Comparison of ENCODE assay signal across 32 cellular contexts in the genomic region with DNA sequence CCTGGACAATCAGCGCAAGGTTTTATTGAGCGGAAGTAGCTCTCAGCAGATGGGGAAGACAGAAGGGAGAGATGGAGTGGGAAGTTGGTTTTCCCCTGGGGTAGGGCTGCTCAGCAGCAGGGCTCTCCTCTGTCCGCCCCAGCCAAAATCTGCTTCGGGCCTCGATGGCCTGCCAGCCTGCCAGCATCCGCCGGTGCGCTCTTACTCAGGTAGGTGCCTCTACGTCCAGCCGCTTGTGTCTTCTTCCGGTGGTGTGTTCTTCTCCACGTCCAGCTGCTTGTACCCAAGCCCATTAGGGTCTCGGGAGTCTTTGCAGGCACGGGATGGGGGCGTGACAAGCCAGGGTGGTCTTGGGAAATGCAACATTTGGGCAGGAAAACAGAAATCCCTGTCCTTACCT.
"Had no signal": no experiment of that assay in that cellular context is flagged by ENCODE, and none has a peak within 500 bp of the region (broad histone marks: within the 10 kb centered on the region; RNA-seq: fewer than 3 reads in every experiment).

No MANE protein-coding gene starts in this region.

- H3K27ac ChIP-seq: ascending aorta, breast epithelium, cardiac muscle cell, esophagus muscularis mucosa, foreskin keratinocyte, gastrocnemius medialis, heart right ventricle had no signal

- H3K27me3 Mint-ChIP-seq: activated CD4-positive, alpha-beta memory T cell treated with anti-CD3 and anti-CD28 coated beads for 36 hours; activated CD4-positive, alpha-beta T cell treated with anti-CD3 and anti-CD28 coated beads for 36 hours; activated CD4-positive, alpha-beta T cell treated with anti-CD3 and anti-CD28 coated beads, Interleukin-2, amount 10 ng/mL, durations not matched to agents 24 days and 14 days; activated CD8-positive, alpha-beta memory T cell treated with anti-CD3 and anti-CD28 coated beads, Interleukin-2, amount 10 ng/mL, durations not matched to agents 7 days and 5 days; activated naive CD4-positive, alpha-beta T cell treated with anti-CD3 and anti-CD28 coated beads, Interleukin-2, amount 50 U/mL, for 24 hours; activated naive CD8-positive, alpha-beta T cell treated with anti-CD3 and anti-CD28 coated beads for 36 hours; activated naive CD8-positive, alpha-beta T cell treated with anti-CD3 and anti-CD28 coated beads, Interleukin-2, amount 50 U/mL, for 24 hours; brain; central memory CD8-positive, alpha-beta T cell; effector memory CD8-positive, alpha-beta T cell had no signal

- H3K36me3 ChIP-seq: ascending aorta, breast epithelium, cardiac muscle cell, esophagus muscularis mucosa, gastrocnemius medialis, heart right ventricle had no signal

- H3K4me1 ChIP-seq: ascending aorta, breast epithelium, esophagus muscularis mucosa, foreskin keratinocyte, gastrocnemius medialis, heart right ventricle had no signal

- H3K27me3 ChIP-seq: ascending aorta, breast epithelium, cardiac muscle cell, esophagus muscularis mucosa, foreskin keratinocyte, gastrocnemius medialis, heart right ventricle had no signal

- H3K27ac Mint-ChIP-seq: activated CD4-positive, alpha-beta memory T cell treated with anti-CD3 and anti-CD28 coated beads for 36 hours; activated CD4-positive, alpha-beta T cell treated with anti-CD3 and anti-CD28 coated beads for 36 hours; activated CD4-positive, alpha-beta T cell treated with anti-CD3 and anti-CD28 coated beads, Interleukin-2, amount 10 ng/mL, durations not matched to agents 24 days and 14 days; activated CD8-positive, alpha-beta memory T cell treated with anti-CD3 and anti-CD28 coated beads, Interleukin-2, amount 10 ng/mL, durations not matched to agents 7 days and 5 days; activated CD8-positive, alpha-beta T cell treated with anti-CD3 and anti-CD28 coated beads, Interleukin-2, amount 10 ng/mL, durations not matched to agents 7 days and 5 days; activated naive CD4-positive, alpha-beta T cell treated with anti-CD3 and anti-CD28 coated beads for 36 hours; activated naive CD4-positive, alpha-beta T cell treated with anti-CD3 and anti-CD28 coated beads, Interleukin-2, amount 50 U/mL, for 24 hours; activated naive CD8-positive, alpha-beta T cell treated with anti-CD3 and anti-CD28 coated beads for 36 hours; activated naive CD8-positive, alpha-beta T cell treated with anti-CD3 and anti-CD28 coated beads, Interleukin-2, amount 50 U/mL, for 24 hours; activated T-helper 1 cell treated with anti-CD3 and anti-CD28 coated beads, Interleukin-12 subunit alpha, Interleukin-12 subunit beta, Interleukin-2, Interleukin-4 antibody, amounts not matched to agents 30 ng/mL and 10 ng/mL and 1 ng/mL, durations not matched to agents 14 hours and 24 hours and 36 hours; activated T-helper 2 cell treated with anti-CD3 and anti-CD28 coated beads, Interferon-gamma antibody, Interleukin-2, Interleukin-4, amounts not matched to agents 10 μg/mL and 5 μg/mL and 100 μg/mL, durations not matched to agents 14 hours and 24 hours and 36 hours; brain; effector memory CD8-positive, alpha-beta T cell had no signal

- H3K4me1 Mint-ChIP-seq: activated CD4-positive, alpha-beta T cell treated with anti-CD3 and anti-CD28 coated beads for 36 hours; activated CD4-positive, alpha-beta T cell treated with anti-CD3 and anti-CD28 coated beads, Interleukin-2, amount 10 ng/mL, durations not matched to agents 24 days and 14 days; activated CD8-positive, alpha-beta memory T cell treated with anti-CD3 and anti-CD28 coated beads, Interleukin-2, amount 10 ng/mL, durations not matched to agents 7 days and 5 days; activated naive CD4-positive, alpha-beta T cell treated with anti-CD3 and anti-CD28 coated beads, Interleukin-2, amount 50 U/mL, for 24 hours; activated naive CD8-positive, alpha-beta T cell treated with anti-CD3 and anti-CD28 coated beads for 36 hours; activated naive CD8-positive, alpha-beta T cell treated with anti-CD3 and anti-CD28 coated beads, Interleukin-2, amount 50 U/mL, for 24 hours; brain; central memory CD8-positive, alpha-beta T cell had no signal

- ATAC-seq: activated CD4-positive, alpha-beta T cell treated with anti-CD3 and anti-CD28 coated beads for 36 hours; activated CD8-positive, alpha-beta memory T cell treated with anti-CD3 and anti-CD28 coated beads, Interleukin-2, amount 10 ng/mL, durations not matched to agents 7 days and 5 days; activated CD8-positive, alpha-beta T cell treated with anti-CD3 and anti-CD28 coated beads, Interleukin-2, amount 10 ng/mL, durations not matched to agents 7 days and 5 days; activated naive CD8-positive, alpha-beta T cell treated with anti-CD3 and anti-CD28 coated beads, Interleukin-2, amount 50 U/mL, for 24 hours; effector memory CD8-positive, alpha-beta T cell; foreskin keratinocyte; gastrocnemius medialis; heart right ventricle had no signal

- H3K9me3 ChIP-seq: ascending aorta, breast epithelium, esophagus muscularis mucosa, gastrocnemius medialis had no signal

- DNase-seq: activated CD4-positive, alpha-beta memory T cell treated with anti-CD3 and anti-CD28 coated beads for 36 hours; activated CD4-positive, alpha-beta T cell treated with anti-CD3 and anti-CD28 coated beads for 36 hours; activated CD4-positive, alpha-beta T cell treated with anti-CD3 and anti-CD28 coated beads, Interleukin-2, amount 10 ng/mL, durations not matched to agents 24 days and 14 days; activated CD4-positive, CD25-positive, alpha-beta regulatory T cell; activated CD4-positive, CD25-positive, alpha-beta regulatory T cell treated with anti-CD3 and anti-CD28 coated beads, Interleukin-2, amount 50 U/mL, for 72 hours; activated CD8-positive, alpha-beta memory T cell treated with anti-CD3 and anti-CD28 coated beads, Interleukin-2, amount 10 ng/mL, durations not matched to agents 7 days and 5 days; activated CD8-positive, alpha-beta memory T cell treated with anti-CD3 and anti-CD28 coated beads, Interleukin-2, amount 50 U/mL, for 4 hours; activated CD8-positive, alpha-beta T cell treated with anti-CD3 and anti-CD28 coated beads, Interleukin-2, amount 10 ng/mL, durations not matched to agents 7 days and 5 days; activated effector memory CD4-positive, alpha-beta T cell treated with anti-CD3 and anti-CD28 coated beads, Interleukin-2, amount 50 U/mL, for 16 hours; activated naive CD4-positive, alpha-beta T cell treated with anti-CD3 and anti-CD28 coated beads for 36 hours; activated naive CD8-positive, alpha-beta T cell treated with anti-CD3 and anti-CD28 coated beads for 36 hours; activated naive CD8-positive, alpha-beta T cell treated with anti-CD3 and anti-CD28 coated beads, Interleukin-2, amount 50 U/mL, for 24 hours; activated T-cell treated with anti-CD3 and anti-CD28 coated beads, Interleukin-2, amount 50 U/mL, for 1 hour; activated T-cell treated with anti-CD3 and anti-CD28 coated beads, Interleukin-2, amount 50 U/mL, for 48 hours; cortex of kidney; dermis blood vessel endothelial cell; effector CD4-positive, alpha-beta T cell; effector memory CD8-positive, alpha-beta T cell; erythroblast; foreskin keratinocyte; gastrocnemius medialis; heart right ventricle; T-helper 2 cell had no signal

- H3K4me3 ChIP-seq: ascending aorta, breast epithelium, cardiac muscle cell, esophagus muscularis mucosa, gastrocnemius medialis, heart right ventricle had no signal

- H3K36me3 Mint-ChIP-seq: activated CD4-positive, alpha-beta memory T cell treated with anti-CD3 and anti-CD28 coated beads for 36 hours; activated CD8-positive, alpha-beta memory T cell treated with anti-CD3 and anti-CD28 coated beads, Interleukin-2, amount 10 ng/mL, durations not matched to agents 7 days and 5 days; activated naive CD4-positive, alpha-beta T cell treated with anti-CD3 and anti-CD28 coated beads, Interleukin-2, amount 50 U/mL, for 24 hours; activated naive CD8-positive, alpha-beta T cell treated with anti-CD3 and anti-CD28 coated beads for 36 hours; brain had no signal

- H3K4me3 Mint-ChIP-seq: activated CD4-positive, alpha-beta memory T cell treated with anti-CD3 and anti-CD28 coated beads for 36 hours; activated CD4-positive, alpha-beta T cell treated with anti-CD3 and anti-CD28 coated beads for 36 hours; activated CD4-positive, alpha-beta T cell treated with anti-CD3 and anti-CD28 coated beads, Interleukin-2, amount 10 ng/mL, durations not matched to agents 24 days and 14 days; activated CD8-positive, alpha-beta memory T cell treated with anti-CD3 and anti-CD28 coated beads, Interleukin-2, amount 10 ng/mL, durations not matched to agents 7 days and 5 days; activated CD8-positive, alpha-beta T cell treated with anti-CD3 and anti-CD28 coated beads, Interleukin-2, amount 10 ng/mL, durations not matched to agents 7 days and 5 days; activated naive CD4-positive, alpha-beta T cell treated with anti-CD3 and anti-CD28 coated beads for 36 hours; activated naive CD4-positive, alpha-beta T cell treated with anti-CD3 and anti-CD28 coated beads, Interleukin-2, amount 50 U/mL, for 24 hours; activated naive CD8-positive, alpha-beta T cell treated with anti-CD3 and anti-CD28 coated beads for 36 hours; activated naive CD8-positive, alpha-beta T cell treated with anti-CD3 and anti-CD28 coated beads, Interleukin-2, amount 50 U/mL, for 24 hours; activated T-helper 1 cell treated with anti-CD3 and anti-CD28 coated beads, Interleukin-12 subunit alpha, Interleukin-12 subunit beta, Interleukin-2, Interleukin-4 antibody, amounts not matched to agents 30 ng/mL and 10 ng/mL and 1 ng/mL, durations not matched to agents 14 hours and 24 hours and 36 hours; brain; central memory CD8-positive, alpha-beta T cell; effector memory CD8-positive, alpha-beta T cell had no signal
